30 cellular contexts compared by ENCODE assay signal in genomic region chr7:48296976-48297375, GRCh38.
"Had no signal": no experiment of that assay in that cellular context is flagged by ENCODE, and none has a peak within 500 bp of the region (broad histone marks: within the 10 kb centered on the region; RNA-seq: fewer than 3 reads in every experiment).

No MANE protein-coding gene starts in this region.

- DNase-seq: natural killer cell; occipital lobe; ovary; posterior cingulate gyrus; psoas muscle; right cardiac atrium; right lobe of liver; sigmoid colon; small intestine; stimulated activated CD4-positive, alpha-beta T cell treated with anti-CD3 and anti-CD28 coated beads, Interleukin-15, amount 100 ng/mL, for 24 hours; stimulated activated CD4-positive, alpha-beta T cell treated with anti-CD3 and anti-CD28 coated beads, Interleukin-2, amount 100 ng/mL, for 24 hours; stimulated activated CD4-positive, alpha-beta T cell treated with anti-CD3 and anti-CD28 coated beads, Interleukin-2, amount 100 ng/mL, for 48 hours; stimulated activated CD4-positive, alpha-beta T cell treated with anti-CD3 and anti-CD28 coated beads, Interleukin-4, amount 100 ng/mL, for 24 hours; stimulated activated naive B cell treated with anti-CD40 and anti-IgM and Interleukin-4, amounts not matched to agents 10 μg/mL and 1 μg/mL and 100 μg/mL, for 72 hours; stimulated activated naive CD4-positive, alpha-beta T cell treated with Interleukin-2 at 50 U/mL for 16 hours; stomach; substantia nigra; testis; tibial artery; transverse colon; upper lobe of right lung; uterus had no signal

- H3K27ac Mint-ChIP-seq: natural killer cell; nephron; neural progenitor cell; progenitor cell of endocrine pancreas; stimulated activated effector memory CD8-positive, alpha-beta T cell treated with anti-CD3 and anti-CD28 coated beads, Interleukin-12 subunit alpha, Interleukin-12 subunit beta, amount 100 ng/mL, for 72 hours; stimulated activated naive B cell treated with anti-CD40 and anti-IgM and Interleukin-4, amounts not matched to agents 10 μg/mL and 1 μg/mL and 100 μg/mL, for 72 hours; stimulated activated naive CD8-positive, alpha-beta T cell treated with anti-CD3 and anti-CD28 coated beads, Interleukin-15, Interleukin-2, amounts not matched to agents 100 ng/mL and 50 ng/mL, for 24 hours; type B pancreatic cell had no signal

- H3K9me3 ChIP-seq: ovary, psoas muscle, right lobe of liver, sigmoid colon, stomach, suprapubic skin, testis, tibial artery, transverse colon, upper lobe of right lung, uterus had no signal

- H3K79me2 ChIP-seq: parathyroid adenoma had no signal

- H3K27me3 Mint-ChIP-seq: progenitor cell of endocrine pancreas had no signal

- H3K9ac ChIP-seq: neural progenitor cell, parathyroid adenoma had no signal

- H3K27me3 ChIP-seq: neural progenitor cell, ovary, right lobe of liver, sigmoid colon, stomach, testis, tibial artery, transverse colon, upper lobe of right lung, uterus had no signal

- H3K4me2 ChIP-seq: neural progenitor cell had no signal

- H3K4me3 Mint-ChIP-seq: natural killer cell; nephron; neural progenitor cell; stimulated activated effector memory CD8-positive, alpha-beta T cell treated with anti-CD3 and anti-CD28 coated beads, Interleukin-12 subunit alpha, Interleukin-12 subunit beta, amount 100 ng/mL, for 72 hours; stimulated activated naive B cell treated with anti-CD40 and anti-IgM and Interleukin-4, amounts not matched to agents 10 μg/mL and 1 μg/mL and 100 μg/mL, for 72 hours; stimulated activated naive CD8-positive, alpha-beta T cell treated with anti-CD3 and anti-CD28 coated beads, Interleukin-15, Interleukin-2, amounts not matched to agents 100 ng/mL and 50 ng/mL, for 24 hours; type B pancreatic cell had no signal

- H3K36me3 Mint-ChIP-seq: natural killer cell; neural progenitor cell; stimulated activated effector memory CD8-positive, alpha-beta T cell treated with anti-CD3 and anti-CD28 coated beads, Interleukin-12 subunit alpha, Interleukin-12 subunit beta, amount 100 ng/mL, for 72 hours; stimulated activated naive B cell treated with anti-CD40 and anti-IgM and Interleukin-4, amounts not matched to agents 10 μg/mL and 1 μg/mL and 100 μg/mL, for 72 hours; type B pancreatic cell had no signal

- H2AFZ ChIP-seq: neural progenitor cell, parathyroid adenoma had no signal

- H3K9me3 Mint-ChIP-seq: natural killer cell; nephron; neural progenitor cell; stimulated activated effector memory CD8-positive, alpha-beta T cell treated with anti-CD3 and anti-CD28 coated beads, Interleukin-12 subunit alpha, Interleukin-12 subunit beta, amount 100 ng/mL, for 72 hours; stimulated activated naive B cell treated with anti-CD40 and anti-IgM and Interleukin-4, amounts not matched to agents 10 μg/mL and 1 μg/mL and 100 μg/mL, for 72 hours; stimulated activated naive CD8-positive, alpha-beta T cell treated with anti-CD3 and anti-CD28 coated beads, Interleukin-15, Interleukin-2, amounts not matched to agents 100 ng/mL and 50 ng/mL, for 24 hours; type B pancreatic cell had no signal

- H3K4me1 ChIP-seq: neural progenitor cell, parathyroid adenoma, psoas muscle, right lobe of liver, sigmoid colon, stomach, suprapubic skin, tibial artery, transverse colon, upper lobe of right lung, uterus had no signal

- H3K27ac ChIP-seq: neural progenitor cell, ovary, parathyroid adenoma, psoas muscle, right lobe of liver, sigmoid colon, stomach, suprapubic skin, testis, tibial artery, transverse colon, upper lobe of right lung, uterus had no signal

- H3K36me3 ChIP-seq: neural progenitor cell, ovary, right lobe of liver, sigmoid colon, stomach, suprapubic skin, tibial artery, transverse colon, upper lobe of right lung, uterus had no signal

- H3K4me1 Mint-ChIP-seq: stimulated activated effector memory CD8-positive, alpha-beta T cell treated with anti-CD3 and anti-CD28 coated beads, Interleukin-12 subunit alpha, Interleukin-12 subunit beta, amount 100 ng/mL, for 72 hours; stimulated activated naive B cell treated with anti-CD40 and anti-IgM and Interleukin-4, amounts not matched to agents 10 μg/mL and 1 μg/mL and 100 μg/mL, for 72 hours had no signal

- H3K4me3 ChIP-seq: neural progenitor cell, ovary, psoas muscle, right lobe of liver, sigmoid colon, stomach, suprapubic skin, testis, tibial artery, transverse colon, upper lobe of right lung, uterus had no signal

- ATAC-seq: natural killer cell; psoas muscle; right cardiac atrium; right lobe of liver; stimulated activated effector memory CD8-positive, alpha-beta T cell treated with anti-CD3 and anti-CD28 coated beads, Interleukin-12 subunit alpha, Interleukin-12 subunit beta, amount 100 ng/mL, for 72 hours; stimulated activated naive B cell treated with anti-CD40 and anti-IgM and Interleukin-4, amounts not matched to agents 10 μg/mL and 1 μg/mL and 100 μg/mL, for 72 hours; upper lobe of right lung had no signal
